Comparison of ENCODE assay signal across 8 cellular contexts in the genomic region with DNA sequence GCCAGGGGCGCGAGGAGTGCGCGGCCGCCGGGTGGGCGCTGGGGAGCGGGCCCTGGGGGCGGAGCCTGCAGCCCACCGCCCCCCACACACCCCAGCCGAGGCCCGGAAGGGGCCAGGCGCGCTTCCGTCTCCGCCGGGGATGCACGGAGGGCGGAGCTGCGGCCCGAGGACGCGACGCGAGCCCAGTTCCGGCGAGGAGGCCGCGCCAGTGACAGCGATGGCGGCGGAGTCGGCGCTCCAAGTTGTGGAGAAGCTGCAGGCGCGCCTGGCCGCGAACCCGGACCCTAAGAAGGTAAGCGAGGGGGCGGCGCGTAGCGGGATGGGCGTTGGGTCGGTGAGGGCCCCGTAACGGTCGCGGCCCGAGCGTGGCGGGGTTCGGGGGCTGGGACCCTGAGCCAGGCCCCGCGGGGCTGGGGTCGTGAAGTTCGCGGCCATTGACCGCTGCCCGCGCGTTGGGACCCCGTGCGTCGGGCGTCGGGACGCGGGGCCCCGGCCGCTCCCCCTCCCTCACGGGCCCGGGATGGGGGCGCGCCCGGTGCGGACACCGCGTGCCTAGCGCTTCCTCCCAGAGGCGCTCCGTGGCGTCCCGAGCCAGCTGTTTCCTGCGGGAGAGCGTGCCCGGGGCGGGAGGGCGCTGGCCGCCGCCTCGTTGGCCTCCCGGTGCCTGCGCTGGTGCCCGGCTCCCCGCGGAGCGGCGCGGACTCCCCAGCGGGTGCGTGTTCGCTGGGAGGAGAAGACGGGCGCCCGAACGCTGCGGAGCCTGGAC. TPM values are rescaled to one million over a fixed set of nuclear protein-coding genes. Genes with fewer than 3 reads are reported as not detected.
A peak's percentile ranks its signal among the peaks of the same experiment; 100 is the strongest.
DNase-seq lines count a peak whose midpoint lies in the region; ATAC-seq and TF ChIP-seq lines count a peak whose summit lies in the region.

A gene with protein sequence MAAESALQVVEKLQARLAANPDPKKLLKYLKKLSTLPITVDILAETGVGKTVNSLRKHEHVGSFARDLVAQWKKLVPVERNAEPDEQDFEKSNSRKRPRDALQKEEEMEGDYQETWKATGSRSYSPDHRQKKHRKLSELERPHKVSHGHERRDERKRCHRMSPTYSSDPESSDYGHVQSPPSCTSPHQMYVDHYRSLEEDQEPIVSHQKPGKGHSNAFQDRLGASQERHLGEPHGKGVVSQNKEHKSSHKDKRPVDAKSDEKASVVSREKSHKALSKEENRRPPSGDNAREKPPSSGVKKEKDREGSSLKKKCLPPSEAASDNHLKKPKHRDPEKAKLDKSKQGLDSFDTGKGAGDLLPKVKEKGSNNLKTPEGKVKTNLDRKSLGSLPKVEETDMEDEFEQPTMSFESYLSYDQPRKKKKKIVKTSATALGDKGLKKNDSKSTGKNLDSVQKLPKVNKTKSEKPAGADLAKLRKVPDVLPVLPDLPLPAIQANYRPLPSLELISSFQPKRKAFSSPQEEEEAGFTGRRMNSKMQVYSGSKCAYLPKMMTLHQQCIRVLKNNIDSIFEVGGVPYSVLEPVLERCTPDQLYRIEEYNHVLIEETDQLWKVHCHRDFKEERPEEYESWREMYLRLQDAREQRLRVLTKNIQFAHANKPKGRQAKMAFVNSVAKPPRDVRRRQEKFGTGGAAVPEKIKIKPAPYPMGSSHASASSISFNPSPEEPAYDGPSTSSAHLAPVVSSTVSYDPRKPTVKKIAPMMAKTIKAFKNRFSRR (plus strand): TSS at position 185 of the 766 bp plus-strand sequence. CDS start 33 bp downstream, at position 218.

- peak; percentile 63 for ATAC-seq in GM21367 (IDR thresholded peaks at IDR 0.05; ENCODE audit: unreplicated experiment)

- TF ChIP-seq CTCF in suprapubic skin (IDR thresholded peaks at IDR 0.05): no peak

- no peaks in the 10 kb centered on the region for H3K9me3 ChIP-seq in suprapubic skin

- TF ChIP-seq EP300 in suprapubic skin (IDR thresholded peaks at IDR 0.05): no peak

- TF ChIP-seq POLR2A in suprapubic skin (IDR thresholded peaks at IDR 0.05): peak in 1 of 2 donors; percentile 65

- no CpG with 5 or more reads among the region's 109 CpGs for WGBS in suprapubic skin

- H3K27ac ChIP-seq in suprapubic skin: peak within 1 kb of the TSS; percentile 90

- H3K27me3 ChIP-seq in suprapubic skin: no peaks in the 10 kb centered on the region

- H3K4me3 ChIP-seq in suprapubic skin: peak within 1 kb of the TSS; percentile 81

- H3K36me3 ChIP-seq in suprapubic skin: peaks cover 5% of the 10 kb centered on the region

- DNase-seq in DMS53 (lab: John Stamatoyannopoulos, UW): peak; percentile 88
- peak; percentile 88 for DNase-seq in HuH-7 (ENCODE audit: low spot score)
- DNase-seq in SK-N-DZ (ENCODE audit: low spot score): peak; percentile 71
- DNase-seq in activated naive CD4-positive, alpha-beta T cell treated with Interleukin-2 at 50 U/mL for 16 hours: peak; percentile 81
- peak; percentile 88 for DNase-seq in germinal center (ENCODE audit: low spot score)
- peak in 53 of 56 donors; percentile 20 to 84 (median 55) for DNase-seq in nucleus accumbens (lab: John Stamatoyannopoulos, UW)
- DNase-seq in suprapubic skin (ENCODE audit: low spot score in 2 of 2): peak; percentile 81 to 84

- peaks cover 46% of the 10 kb centered on the region for H3K4me1 ChIP-seq in suprapubic skin

RNA-seq across cellular contexts. Expression of the gene that starts here (rescaled TPM):
- polyA plus RNA-seq in SK-N-DZ (2014; cell fraction: cytosol; rRNA removed): 23.4 and 25.5 TPM in 2 replicates
- 17.1 and 22.4 TPM in 2 replicates for polyA plus RNA-seq in SK-N-DZ (2014; cell fraction: nucleus; rRNA removed)
- total RNA-seq in suprapubic skin: 10 to 100 TPM; 38.2 to 58.2 (median 42.8) TPM

Comparison
In these comparisons a context has a peak if more than half of its experiments do, and no peak if none do; other contexts are left out.
1. Peak in every context shown above with its lines: DNase-seq, ATAC-seq, H3K4me3 ChIP-seq and H3K27ac ChIP-seq.